11 cellular contexts compared by ENCODE assay signal in the genomic region with DNA sequence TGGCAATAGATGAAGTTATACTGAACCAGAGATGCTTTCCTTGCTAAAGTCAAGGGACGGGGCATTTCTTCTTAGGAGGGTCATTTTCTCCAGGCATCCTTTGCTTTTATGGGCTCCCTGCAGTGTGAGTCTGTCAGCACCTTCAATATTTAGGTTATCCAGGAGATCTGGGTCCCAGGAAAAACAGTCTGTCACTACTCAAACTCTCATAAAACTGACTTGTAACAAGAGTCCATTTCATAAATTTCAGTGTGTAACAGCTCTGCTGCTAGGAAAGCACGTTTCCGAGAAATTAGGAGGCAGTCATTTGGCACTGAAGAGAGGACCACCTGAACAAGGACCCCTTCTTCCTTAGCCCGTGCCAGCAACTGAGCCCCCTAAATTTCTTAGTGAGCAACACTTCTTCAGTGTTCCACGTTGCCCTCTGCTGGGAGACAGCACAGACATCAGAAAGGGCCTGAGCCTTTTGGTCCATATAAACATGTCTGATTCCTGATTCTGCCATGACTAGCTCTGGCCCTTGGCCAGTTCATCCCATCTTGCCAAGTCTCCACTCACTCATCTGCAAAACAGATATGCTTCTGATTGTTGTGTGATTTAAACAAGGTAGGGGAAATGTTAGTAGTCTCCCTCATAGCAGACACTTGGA. TPM values are rescaled to one million over a fixed set of nuclear protein-coding genes. Genes with fewer than 3 reads are reported as not detected.
DNase-seq lines count a peak whose midpoint lies in the region; ATAC-seq, FAIRE-seq and TF ChIP-seq lines count a peak whose summit lies in the region.
"Had no signal": no experiment of that assay in that cellular context is flagged by ENCODE, and none has a peak within 500 bp of the region (broad histone marks: within the 10 kb centered on the region; RNA-seq: fewer than 3 reads in every experiment).

No MANE protein-coding gene starts in this region.

- H2AFZ ChIP-seq in MM.1S (ENCODE audit: low read length), result no peak overlapping the region
- H2AFZ ChIP-seq in osteoblast (ENCODE audit: low read length), result no peak overlapping the region

- H3K4me3 ChIP-seq in MM.1S (ENCODE audit: low read length) (no peak overlapping the region), bronchial epithelial cell (ENCODE audit: low read depth, low read length) (no peak overlapping the region), osteoblast (ENCODE audit: insufficient read depth, low read length) (no peak overlapping the region)
- H3K4me3 ChIP-seq: esophagus squamous epithelium, testis had no signal

- POLR2A ChIA-PET in GM10248 (lab: Yijun Ruan, JAX), result no interaction called here

- no peak overlapping the region for H3K4me2 ChIP-seq in MM.1S (ENCODE audit: low read depth, low read length)
- no peak overlapping the region for H3K4me2 ChIP-seq in osteoblast (ENCODE audit: insufficient read depth, low read length)

- no peaks in the 10 kb centered on the region for H3K9me2 ChIP-seq in MM.1S (replicated peaks; ENCODE audit: insufficient read depth, low read length)

- DNase-seq in GM10248 (ENCODE audit: extremely low spot score) (no peak), MM.1S (no peak), bronchial epithelial cell (ENCODE audit: low read depth) (peak; percentile 29), osteoblast (ENCODE audit: insufficient read length, low spot score, missing footprints) (no peak), ecto neural progenitor cell (ENCODE audit: low spot score) (no peak), HuH-7 (ENCODE audit: low spot score) (no peak)
- DNase-seq: esophagus squamous epithelium, H7, NCI-H774, testis had no signal

- H3K9me3 ChIP-seq in MM.1S (replicated peaks; ENCODE audit: insufficient read depth, low read length), result no peaks in the 10 kb centered on the region
- H3K9me3 ChIP-seq in osteoblast (ENCODE audit: low read depth, low read length), result no peaks in the 10 kb centered on the region
- H3K9me3 ChIP-seq: esophagus squamous epithelium, testis had no signal

- H3K27me3 ChIP-seq in MM.1S (replicated peaks; ENCODE audit: insufficient read depth, low read length), result no peaks in the 10 kb centered on the region
- H3K27me3 ChIP-seq in bronchial epithelial cell (ENCODE audit: control insufficient read depth, insufficient read depth, low read length), result no peaks in the 10 kb centered on the region
- no peaks in the 10 kb centered on the region for H3K27me3 ChIP-seq in osteoblast (ENCODE audit: insufficient read depth, low read length)
- H3K27me3 ChIP-seq: esophagus squamous epithelium, testis had no signal

- H4K20me1 ChIP-seq in MM.1S (ENCODE audit: insufficient read depth, low read length), result no peaks in the 10 kb centered on the region
- H4K20me1 ChIP-seq in osteoblast (ENCODE audit: insufficient read depth, low read length), result peaks cover 33% of the 10 kb centered on the region

- FAIRE-seq in bronchial epithelial cell (lab: Jason Lieb, UNC), result no peak

- H3F3A ChIP-seq in MM.1S (ENCODE audit: insufficient read depth, low read length), result no peaks in the 10 kb centered on the region

- H3K36me3 ChIP-seq in MM.1S (replicated peaks; ENCODE audit: insufficient read depth, low read length) (no peaks in the 10 kb centered on the region; the same call in 1 of the 2 replicates), bronchial epithelial cell (ENCODE audit: control insufficient read depth, insufficient read depth, low read length) (peaks cover 10% of the 10 kb centered on the region), osteoblast (ENCODE audit: insufficient read depth, low read length) (peaks cover 22% of the 10 kb centered on the region)

- H3K27ac ChIP-seq in MM.1S (ENCODE audit: low read length), result no peak overlapping the region
- no peak overlapping the region for H3K27ac ChIP-seq in osteoblast (ENCODE audit: low read depth, low read length)
- H3K27ac ChIP-seq: esophagus squamous epithelium, testis had no signal

- H3K79me2 ChIP-seq in MM.1S (ENCODE audit: low read length) (peaks cover 22% of the 10 kb centered on the region), osteoblast (ENCODE audit: insufficient read depth, low read length) (peaks cover 30% of the 10 kb centered on the region)

- H3K9ac ChIP-seq in MM.1S (ENCODE audit: low read length), result no peak overlapping the region

- CTCF ChIA-PET in GM10248 (lab: Yijun Ruan, JAX), result interaction anchor here (1.8 to 2.1 kb wide), 2 partner anchors 10 to 131 kb away, joined by 4 to 5 read pairs; partner anchors contain the start of gene ARF5

- H3K4me1 ChIP-seq in MM.1S (ENCODE audit: low read length) (no peaks in the 10 kb centered on the region), osteoblast (ENCODE audit: insufficient read depth, low read length) (peaks cover 5% of the 10 kb centered on the region)

- peak; percentile 34 for TF ChIP-seq CTCF in GM10248 (IDR thresholded peaks at IDR 0.05; ENCODE audit: control extremely low read depth, extremely low read depth, low read depth, missing control alignments)
- peak; percentile 24 for TF ChIP-seq CTCF in MM.1S (IDR thresholded peaks at IDR 0.05; ENCODE audit: low read length)
- peak; percentile 8 for TF ChIP-seq CTCF in bronchial epithelial cell (IDR thresholded peaks at IDR 0.05; ENCODE audit: insufficient read depth, low read length, severe bottlenecking)
- peak; percentile 47 for TF ChIP-seq CTCF in osteoblast (IDR thresholded peaks at IDR 0.05; ENCODE audit: extremely low read depth, low read depth, low read length)

- ATAC-seq in GM21423 (IDR thresholded peaks at IDR 0.05; ENCODE audit: unreplicated experiment), result no peak

RNA-seq across cellular contexts. Expression of gene GCC1, which starts 7.2 kb away (rescaled TPM):
- 69.0 and 72.8 TPM in 2 replicates for total RNA-seq in bronchial epithelial cell
- total RNA-seq in osteoblast, result 20.9 and 24.2 TPM in 2 replicates

RNA-seq across cellular contexts. Expression of gene ARF5, which starts 10.1 kb away (rescaled TPM):
- 207 and 237 TPM in 2 replicates for total RNA-seq in bronchial epithelial cell
- total RNA-seq in osteoblast, result 146 and 147 TPM in 2 replicates

RNA-seq across cellular contexts. Expression of gene FSCN3, which starts 15.4 kb away (rescaled TPM):
- 0.79 and 2.8 TPM in 2 replicates for total RNA-seq in bronchial epithelial cell
- 1.5 and 1.8 TPM in 2 replicates for total RNA-seq in osteoblast

RNA-seq across cellular contexts. Expression of gene PAX4, which starts 39.8 kb away (rescaled TPM):
- total RNA-seq in bronchial epithelial cell, result not detected in 2 replicates
- not detected in 2 replicates for total RNA-seq in osteoblast
- total RNA-seq: esophagus squamous epithelium had no signal
